21 cellular contexts compared by ENCODE assay signal in the genomic region with DNA sequence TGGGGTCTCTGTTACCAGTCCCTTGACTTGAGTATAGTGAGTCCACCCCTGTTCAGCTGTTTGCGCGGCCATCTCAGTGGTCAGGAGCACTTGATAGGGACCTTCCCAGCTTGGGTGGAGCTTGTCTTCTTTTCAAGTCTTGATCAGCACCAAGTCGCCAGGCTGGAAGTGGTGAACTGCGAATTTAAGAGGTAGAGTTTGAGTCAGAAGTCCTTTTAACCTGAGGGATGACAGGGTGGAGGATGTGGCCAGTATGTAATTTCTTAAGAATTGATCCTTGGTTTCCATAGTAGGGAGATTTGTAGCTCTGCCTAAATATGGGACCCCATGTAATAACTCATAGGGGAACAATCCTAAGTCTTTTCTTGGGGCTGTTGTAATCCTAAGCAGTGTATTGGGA.
DNase-seq lines count a peak whose midpoint lies in the region; ATAC-seq and TF ChIP-seq lines count a peak whose summit lies in the region.
"Had no signal": no experiment of that assay in that cellular context is flagged by ENCODE, and none has a peak within 500 bp of the region (broad histone marks: within the 10 kb centered on the region; RNA-seq: fewer than 3 reads in every experiment).

No MANE protein-coding gene starts in this region.

- H3K4me1 ChIP-seq in left ventricle myocardium inferior (peaks cover 5% of the 10 kb centered on the region), heart right ventricle (peaks cover 0 to 72% (median 0%) of the 10 kb centered on the region in 9 donors), mesendoderm (ENCODE audit: control insufficient read depth, low read depth, low read length) (peaks cover 3% of the 10 kb centered on the region), uterus (no peaks in the 10 kb centered on the region), ovary (ENCODE audit: insufficient read depth) (peaks cover 2% of the 10 kb centered on the region)
- H3K4me1 ChIP-seq: gastrocnemius medialis had no signal

- no peak overlapping the region for H3K18ac ChIP-seq in mesendoderm (ENCODE audit: low read length)

- H3K79me1 ChIP-seq in mesendoderm (ENCODE audit: low read length), result no peaks in the 10 kb centered on the region

- no peak overlapping the region for H3K4me2 ChIP-seq in mesendoderm (ENCODE audit: low read length)
- H3K4me2 ChIP-seq: GM23338 had no signal

- H4K5ac ChIP-seq in mesendoderm (ENCODE audit: low read length), result no peak overlapping the region

- peak overlapping the region; percentile 55 for H3K27ac ChIP-seq in left ventricle myocardium inferior (replicated peaks)
- H3K27ac ChIP-seq in heart right ventricle, result peak overlapping the region in 1 of 10 donors; percentile 78
- peak overlapping the region; percentile 55 for H3K27ac ChIP-seq in brain microvascular endothelial cell
- H3K27ac ChIP-seq in mesendoderm (ENCODE audit: low read depth, low read length), result no peak overlapping the region
- H3K27ac ChIP-seq in uterus, result peak overlapping the region; percentile 35 to 52
- no peak overlapping the region for H3K27ac ChIP-seq in ovary
- H3K27ac ChIP-seq: thoracic aorta had no signal

- H3K4me3 Mint-ChIP-seq in naive thymus-derived CD8-positive, alpha-beta T cell, result no peak overlapping the region
- H3K4me3 Mint-ChIP-seq: CD4-positive, alpha-beta T cell; GM23338 had no signal

- H2BK15ac ChIP-seq in mesendoderm (replicated peaks; ENCODE audit: low read depth), result peak overlapping the region; percentile 10

- DNase-seq in left ventricle myocardium inferior (no peak), heart right ventricle (no peak), brain microvascular endothelial cell (no peak), mesendoderm (no peak), uterus (no peak), mucosa of gallbladder (ENCODE audit: low spot score) (no peak), ovary (no peak)
- no peak for DNase-seq in naive thymus-derived CD8-positive, alpha-beta T cell
- DNase-seq: activated CD4-positive, alpha-beta T cell treated with anti-CD3 and anti-CD28 coated beads for 4 hours; activated naive CD4-positive, alpha-beta T cell treated with anti-CD3 and anti-CD28 coated beads, Interleukin-2, amount 50 U/mL, for 16 hours; activated T-cell treated with anti-CD3 and anti-CD28 coated beads for 4 hours; CD4-positive, alpha-beta T cell; DMS79 treated with DMSO at 0.1 percent for 48 hours; gastrocnemius medialis; left lung; NCI-H1694 treated with DMSO at 0.1 percent for 48 hours; small intestine; stimulated activated CD8-positive, alpha-beta memory T cell treated with anti-CD3 and anti-CD28 coated beads, Interleukin-4, amount 100 ng/mL, for 48 hours had no signal

- peaks cover 13 to 37% (median 17%) of the 10 kb centered on the region in 4 donors for H3K4me1 Mint-ChIP-seq in naive thymus-derived CD8-positive, alpha-beta T cell

- no peak overlapping the region for H2AK5ac ChIP-seq in mesendoderm (ENCODE audit: low read length)

- no peak overlapping the region for H3K9ac ChIP-seq in mesendoderm (ENCODE audit: low read length)

- H3K36me3 Mint-ChIP-seq in naive thymus-derived CD8-positive, alpha-beta T cell, result no peaks in the 10 kb centered on the region

- H2BK120ac ChIP-seq in mesendoderm (ENCODE audit: low read depth, low read length), result no peak overlapping the region

- no peak overlapping the region for H3K27ac Mint-ChIP-seq in naive thymus-derived CD8-positive, alpha-beta T cell
- H3K27ac Mint-ChIP-seq: CD4-positive, alpha-beta T cell had no signal

- peaks cover 0 to 3% (median 0%) of the 10 kb centered on the region in 9 donors for H3K9me3 Mint-ChIP-seq in naive thymus-derived CD8-positive, alpha-beta T cell
- H3K9me3 Mint-ChIP-seq: CD4-positive, alpha-beta T cell had no signal

- no peak overlapping the region for H4K8ac ChIP-seq in mesendoderm (ENCODE audit: low read depth, low read length)

- no peak overlapping the region for H3K56ac ChIP-seq in mesendoderm (ENCODE audit: low read length)

- H3K79me2 ChIP-seq in mesendoderm (ENCODE audit: control insufficient read depth, insufficient read depth, low read length), result no peaks in the 10 kb centered on the region

- ATAC-seq in heart right ventricle, result no peak
- ATAC-seq in naive thymus-derived CD8-positive, alpha-beta T cell, result no peak
- ATAC-seq: GM23338, Panc1 had no signal

- H3K36me3 ChIP-seq in left ventricle myocardium inferior (no peaks in the 10 kb centered on the region), heart right ventricle (no peaks in the 10 kb centered on the region), brain microvascular endothelial cell (replicated peaks) (no peaks in the 10 kb centered on the region), mesendoderm (ENCODE audit: control insufficient read depth, insufficient read depth, low read length) (no peaks in the 10 kb centered on the region), uterus (no peaks in the 10 kb centered on the region), ovary (no peaks in the 10 kb centered on the region)
- H3K36me3 ChIP-seq: gastrocnemius medialis, left lung, thoracic aorta had no signal

- no peaks in the 10 kb centered on the region for H3K27me3 Mint-ChIP-seq in naive thymus-derived CD8-positive, alpha-beta T cell
- H3K27me3 Mint-ChIP-seq: CD4-positive, alpha-beta T cell had no signal

- TF ChIP-seq POLR2A in uterus (IDR thresholded peaks at IDR 0.05) (no peak), ovary (IDR thresholded peaks at IDR 0.05) (no peak)

- no peak overlapping the region for H3K4ac ChIP-seq in mesendoderm (ENCODE audit: low read depth, low read length)

- in situ Hi-C loops in brain microvascular endothelial cell (cut with HindIII; ENCODE audit: low pct_ligation_motif_present, low sequenced_read_pairs), result no loop called here

- no peaks in the 10 kb centered on the region for H3K27me3 ChIP-seq in left ventricle myocardium inferior (ENCODE audit: low read depth)
- H3K27me3 ChIP-seq in heart right ventricle, result no peaks in the 10 kb centered on the region
- no peaks in the 10 kb centered on the region for H3K27me3 ChIP-seq in brain microvascular endothelial cell (replicated peaks)
- H3K27me3 ChIP-seq in mesendoderm (ENCODE audit: insufficient read depth, low read length, poor library complexity), result no peaks in the 10 kb centered on the region
- H3K27me3 ChIP-seq in uterus, result no peaks in the 10 kb centered on the region
- no peaks in the 10 kb centered on the region for H3K27me3 ChIP-seq in ovary
- H3K27me3 ChIP-seq: gastrocnemius medialis, left lung had no signal

- H3K4me3 ChIP-seq in left ventricle myocardium inferior (no peak overlapping the region), heart right ventricle (no peak overlapping the region), brain microvascular endothelial cell (ENCODE audit: low read depth, low read length) (no peak overlapping the region), mesendoderm (ENCODE audit: low read length) (no peak overlapping the region), uterus (no peak overlapping the region), ovary (no peak overlapping the region)
- H3K4me3 ChIP-seq: gastrocnemius medialis, GM23338, left lung, thoracic aorta had no signal

- intact Hi-C loops in left ventricle myocardium inferior (cut with micrococcal nuclease), result no loop called here
- intact Hi-C loops in heart right ventricle (cut with DNase I), result no loop called here
- intact Hi-C loops in uterus (cut with DNase I; ENCODE audit: low total_unique reads), result no loop called here
- intact Hi-C loops in ovary (cut with DNase I), result no loop called here

- TF ChIP-seq EP300 in ovary (IDR thresholded peaks at IDR 0.05), result no peak

- no peak overlapping the region for H2BK5ac ChIP-seq in mesendoderm (ENCODE audit: low read length)

- WGBS in heart right ventricle, 2 donors, result 95 to 99% methylated on average over 4 of the region's 4 CpGs
- no CpG with 5 or more reads among the region's 4 CpGs for WGBS in mesendoderm (ENCODE audit: extremely low coverage, insufficient coverage, low lambda C conversion rate)
- 96 to 97% (median 96%) methylated on average over 4 of the region's 4 CpGs for WGBS in ovary, 3 donors

- TF ChIP-seq CTCF in left ventricle myocardium inferior (IDR thresholded peaks at IDR 0.05; ENCODE audit: borderline replicate concordance), result no peak
- TF ChIP-seq CTCF in heart right ventricle (IDR thresholded peaks at IDR 0.05), result no peak
- no peak for TF ChIP-seq CTCF in brain microvascular endothelial cell (IDR thresholded peaks at IDR 0.05; ENCODE audit: low read depth, low read length, missing control alignments)
- TF ChIP-seq CTCF in uterus (IDR thresholded peaks at IDR 0.05), result no peak
- TF ChIP-seq CTCF in ovary (IDR thresholded peaks at IDR 0.05), result no peak

- H3K9me3 ChIP-seq in left ventricle myocardium inferior (replicated peaks) (no peaks in the 10 kb centered on the region), heart right ventricle (no peaks in the 10 kb centered on the region), uterus (no peaks in the 10 kb centered on the region), ovary (no peaks in the 10 kb centered on the region)
- H3K9me3 ChIP-seq: gastrocnemius medialis, left lung, thoracic aorta had no signal

- no peak overlapping the region for H3K23ac ChIP-seq in mesendoderm (ENCODE audit: low read length)

- POLR2A ChIA-PET in naive thymus-derived CD8-positive, alpha-beta T cell (lab: Charles Lee), result no interaction called here

Comparison
In these comparisons a context has a peak if more than half of its experiments do, and no peak if none do; other contexts are left out.
1. H3K27ac ChIP-seq: peak in left ventricle myocardium inferior (single experiment), brain microvascular endothelial cell (single experiment) and uterus (2 of 2); none in mesendoderm (single experiment) and ovary (0 of 2).